ENCODE assay signal across 13 cellular contexts in the genomic region with DNA sequence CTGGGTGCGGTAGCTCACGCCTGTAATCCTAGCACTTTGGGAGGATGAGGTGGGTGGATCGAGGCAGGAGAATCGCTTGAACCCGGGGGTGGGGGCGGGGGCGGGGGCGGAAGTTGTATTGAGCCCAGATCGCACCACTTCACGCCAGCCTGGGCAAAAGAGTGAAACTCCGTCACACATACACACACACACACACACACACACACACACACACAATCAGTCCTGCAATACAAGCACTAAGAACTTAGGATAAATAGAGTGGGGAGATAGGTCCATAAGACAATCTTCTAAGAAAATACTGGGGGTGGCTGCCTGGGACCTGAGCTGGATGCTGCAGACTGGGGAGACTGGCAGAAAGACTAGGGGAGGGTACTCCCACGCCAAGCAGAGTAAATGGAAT. TPM values are rescaled to one million over a fixed set of nuclear protein-coding genes. Genes with fewer than 3 reads are reported as not detected.
DNase-seq lines count a peak whose midpoint lies in the region; ATAC-seq and TF ChIP-seq lines count a peak whose summit lies in the region.
"Had no signal": no experiment of that assay in that cellular context is flagged by ENCODE, and none has a peak within 500 bp of the region (broad histone marks: within the 10 kb centered on the region; RNA-seq: fewer than 3 reads in every experiment).

No MANE protein-coding gene starts in this region.

- H3K9me3 Mint-ChIP-seq in GM23338 (peaks cover 4% of the 10 kb centered on the region; the same call in 1 of the 3 replicates), nephron (no peaks in the 10 kb centered on the region), osteocyte (ENCODE audit: unreplicated experiment) (no peaks in the 10 kb centered on the region)
- H3K9me3 Mint-ChIP-seq in activated CD8-positive, alpha-beta T cell treated with anti-CD3 and anti-CD28 coated beads for 36 hours: no peaks in the 10 kb centered on the region
- H3K9me3 Mint-ChIP-seq: IgD-negative memory B cell had no signal

- H2BK12ac ChIP-seq in trophoblast cell (ENCODE audit: low read length): peak overlapping the region; percentile 47

- intact Hi-C loops in activated CD8-positive, alpha-beta T cell treated with anti-CD3 and anti-CD28 coated beads for 36 hours (cut with micrococcal nuclease): no loop called here

- H3K27ac ChIP-seq in GM23338 (ENCODE audit: low read depth) (no peak overlapping the region), trophoblast cell (ENCODE audit: low read depth, low read length) (no peak overlapping the region)

- H3K4me1 ChIP-seq in GM23338 (ENCODE audit: insufficient read depth): peaks cover 49% of the 10 kb centered on the region
- H3K4me1 ChIP-seq in trophoblast cell (ENCODE audit: control insufficient read depth in 1 of 2, insufficient read depth in 2 of 2, low read length in 2 of 2): peaks cover 16 to 25% of the 10 kb centered on the region in 2 experiments

- H3K9me3 ChIP-seq in trophoblast cell (ENCODE audit: insufficient read depth, low read depth, low read length): no peaks in the 10 kb centered on the region

- H3K4ac ChIP-seq in trophoblast cell (ENCODE audit: low read depth, low read length): no peak overlapping the region

- H3K27me3 Mint-ChIP-seq in GM23338 (ENCODE audit: insufficient read depth, low read depth, poor library complexity) (peaks cover 34% of the 10 kb centered on the region), nephron (ENCODE audit: low read depth) (peaks cover 5% of the 10 kb centered on the region), osteocyte (ENCODE audit: unreplicated experiment) (no peaks in the 10 kb centered on the region)
- H3K27me3 Mint-ChIP-seq in activated CD8-positive, alpha-beta T cell treated with anti-CD3 and anti-CD28 coated beads for 36 hours: peaks cover 8% of the 10 kb centered on the region

- H2AFZ ChIP-seq in GM23338 (no peak overlapping the region), trophoblast cell (ENCODE audit: insufficient read depth, low read length, poor library complexity) (no peak overlapping the region)

- CTCF ChIA-PET in activated CD8-positive, alpha-beta T cell treated with anti-CD3 and anti-CD28 coated beads for 36 hours (lab: Charles Lee): interaction anchor here (1.4 kb wide), 1 partner anchor 53 kb away, joined by 4 read pairs; no protein-coding TSS in a partner anchor

- H3K14ac ChIP-seq in trophoblast cell (ENCODE audit: low read length): no peak overlapping the region

- peaks cover 4% of the 10 kb centered on the region; the same call in 2 of the 3 replicates for H3K36me3 Mint-ChIP-seq in GM23338 (ENCODE audit: low read depth)
- peaks cover 4% of the 10 kb centered on the region for H3K36me3 Mint-ChIP-seq in nephron (ENCODE audit: low read depth)
- H3K36me3 Mint-ChIP-seq in osteocyte (ENCODE audit: unreplicated experiment): no peaks in the 10 kb centered on the region
- no peaks in the 10 kb centered on the region for H3K36me3 Mint-ChIP-seq in activated CD8-positive, alpha-beta T cell treated with anti-CD3 and anti-CD28 coated beads for 36 hours (ENCODE audit: low read depth)
- H3K36me3 Mint-ChIP-seq: CD4-positive, CD25-positive, alpha-beta regulatory T cell had no signal

- H3F3A ChIP-seq in GM23338 (replicated peaks; ENCODE audit: low read depth): no peaks in the 10 kb centered on the region; the same call in 1 of the 2 replicates

- H3K36me3 ChIP-seq in GM23338 (ENCODE audit: insufficient read depth): no peaks in the 10 kb centered on the region
- H3K36me3 ChIP-seq in trophoblast cell (ENCODE audit: control insufficient read depth in 1 of 2, insufficient read depth in 2 of 2, low read length in 2 of 2): no peaks in the 10 kb centered on the region

- no peak overlapping the region for H3K9ac ChIP-seq in trophoblast cell (ENCODE audit: low read length)

- H2BK120ac ChIP-seq in trophoblast cell (ENCODE audit: insufficient read depth, low read length, poor library complexity): no peak overlapping the region

- no peak for ATAC-seq in GM23338
- no peak for ATAC-seq in activated CD8-positive, alpha-beta T cell treated with anti-CD3 and anti-CD28 coated beads for 36 hours
- ATAC-seq: HCT116 had no signal

- POLR2A ChIA-PET in activated CD8-positive, alpha-beta T cell treated with anti-CD3 and anti-CD28 coated beads for 36 hours (lab: Charles Lee): no interaction called here

- H3K27me3 ChIP-seq in GM23338 (ENCODE audit: insufficient read depth) (peaks cover 20% of the 10 kb centered on the region), trophoblast cell (ENCODE audit: insufficient read depth, low read length) (no peaks in the 10 kb centered on the region)

- peak overlapping the region; percentile 70; the same call in 1 of the 2 replicates for H3K4me2 ChIP-seq in GM23338
- no peak overlapping the region for H3K4me2 ChIP-seq in trophoblast cell (ENCODE audit: low read length)

- H3K9me2 ChIP-seq in GM23338 (ENCODE audit: insufficient read depth): 0 out of 2 replicates have a peak, but pooled peaks cover 3% of the 10 kb centered on the region

- no peak overlapping the region for H4K91ac ChIP-seq in trophoblast cell (ENCODE audit: low read depth, low read length)

- peaks cover 16% of the 10 kb centered on the region for H3K79me1 ChIP-seq in trophoblast cell (ENCODE audit: low read length)

- H3K4me3 ChIP-seq in GM23338: peak overlapping the region; percentile 36; the same call in 1 of the 2 replicates
- no peak overlapping the region for H3K4me3 ChIP-seq in trophoblast cell (ENCODE audit: low read depth, low read length)

- peak overlapping the region; percentile 68 for H2AK5ac ChIP-seq in trophoblast cell (ENCODE audit: low read length)

- H3K4me1 Mint-ChIP-seq in GM23338 (peaks cover 51% of the 10 kb centered on the region), nephron (peaks cover 59% of the 10 kb centered on the region), osteocyte (ENCODE audit: unreplicated experiment) (peaks cover 29% of the 10 kb centered on the region)
- no peaks in the 10 kb centered on the region for H3K4me1 Mint-ChIP-seq in activated CD8-positive, alpha-beta T cell treated with anti-CD3 and anti-CD28 coated beads for 36 hours (ENCODE audit: low read depth)
- H3K4me1 Mint-ChIP-seq: CD4-positive, CD25-positive, alpha-beta regulatory T cell had no signal

- no peak for DNase-seq in GM23338 (ENCODE audit: low spot score)
- DNase-seq in ecto neural progenitor cell (ENCODE audit: low spot score): peak; percentile 44
- DNase-seq in trophoblast cell: no peak
- DNase-seq in osteocyte (ENCODE audit: extremely low spot score, unreplicated experiment): no peak
- DNase-seq in activated CD8-positive, alpha-beta T cell treated with anti-CD3 and anti-CD28 coated beads for 36 hours: no peak
- DNase-seq in 8988T: no peak
- DNase-seq in hypothalamus (lab: John Stamatoyannopoulos, UW): no peak
- DNase-seq: CD4-positive, CD25-positive, alpha-beta regulatory T cell; DMS79; KG1 had no signal

- H3K4me3 Mint-ChIP-seq in GM23338 (no peak overlapping the region; the same call in 2 of the 3 replicates), nephron (peak overlapping the region in 2 of 3 experiments; percentile 5 to 18), osteocyte (ENCODE audit: unreplicated experiment) (no peak overlapping the region)
- H3K4me3 Mint-ChIP-seq in activated CD8-positive, alpha-beta T cell treated with anti-CD3 and anti-CD28 coated beads for 36 hours: no peak overlapping the region
- H3K4me3 Mint-ChIP-seq: CD4-positive, CD25-positive, alpha-beta regulatory T cell had no signal

- H4K12ac ChIP-seq in trophoblast cell (ENCODE audit: low read depth, low read length): no peak overlapping the region

- no peak overlapping the region for H4K8ac ChIP-seq in trophoblast cell (ENCODE audit: low read depth, low read length)

- H3K79me2 ChIP-seq in GM23338 (replicated peaks; ENCODE audit: insufficient read depth) (no peaks in the 10 kb centered on the region), trophoblast cell (ENCODE audit: control insufficient read depth, insufficient read depth, low read length, poor library complexity) (no peaks in the 10 kb centered on the region)

- no CpG with 5 or more reads among the region's 12 CpGs for WGBS in trophoblast cell (ENCODE audit: extremely low coverage, insufficient coverage, insufficient read length)

- no peak overlapping the region for H3K23ac ChIP-seq in trophoblast cell (ENCODE audit: low read length)

- no peaks in the 10 kb centered on the region for H4K20me1 ChIP-seq in GM23338 (replicated peaks; ENCODE audit: insufficient read depth)

- no peak overlapping the region for H3K18ac ChIP-seq in trophoblast cell (ENCODE audit: low read length)

- TF ChIP-seq CTCF in GM23338 (conservative IDR thresholded peaks at IDR 0.05; ENCODE audit: low read depth in 2 of 2): no peak
- TF ChIP-seq CTCF in nephron (IDR thresholded peaks at IDR 0.05; ENCODE audit: unreplicated experiment in 3 of 3): no peak
- TF ChIP-seq CTCF in osteocyte (IDR thresholded peaks at IDR 0.05): no peak
- no peak for TF ChIP-seq CTCF in activated CD8-positive, alpha-beta T cell treated with anti-CD3 and anti-CD28 coated beads for 36 hours (IDR thresholded peaks at IDR 0.05)

- H3K27ac Mint-ChIP-seq in GM23338 (no peak overlapping the region), nephron (peak overlapping the region; percentile 78 to 97 (median 87)), osteocyte (ENCODE audit: unreplicated experiment) (no peak overlapping the region)
- H3K27ac Mint-ChIP-seq in activated CD8-positive, alpha-beta T cell treated with anti-CD3 and anti-CD28 coated beads for 36 hours: no peak overlapping the region

- no peak overlapping the region for H2BK5ac ChIP-seq in trophoblast cell (ENCODE audit: low read depth, low read length, poor library complexity)

TF ChIP-seq in GM23338, 12 proteins besides CTCF, POLR2A, EP300 and RAD21 (continues in another document):
- TF ChIP-seq JUNB (IDR thresholded peaks at IDR 0.05; ENCODE audit: unreplicated experiment) (no peak), ETS1 (IDR thresholded peaks at IDR 0.05) (no peak)

RNA-seq across cellular contexts. Expression of gene PKDCC, which starts 15.0 kb away (rescaled TPM):
- 32.8 and 44.8 TPM in 2 replicates for total RNA-seq in GM23338 (2014; rRNA removed; shearing (Covaris generic))
- 7.0 and 9.3 TPM in 2 replicates for polyA plus RNA-seq in GM23338 (2016; fragmentation: Nextera tagmentation; extraction: Ambion mirVana)
- polyA plus RNA-seq in trophoblast cell (2013): 35.3 and 39.5 TPM in 2 replicates
- 37.1 and 42.2 TPM in 2 replicates for total RNA-seq in osteocyte
- total RNA-seq in activated CD8-positive, alpha-beta T cell treated with anti-CD3 and anti-CD28 coated beads for 36 hours: not detected
- total RNA-seq: CD4-positive, CD25-positive, alpha-beta regulatory T cell had no signal
- polyA plus RNA-seq: CD4-positive, CD25-positive, alpha-beta regulatory T cell; IgD-negative memory B cell had no signal

Comparison
In these comparisons a context has a peak if more than half of its experiments do, and no peak if none do; other contexts are left out.
1. H3K27ac Mint-ChIP-seq: peak in nephron (3 of 3); none in GM23338 (single experiment), osteocyte (single experiment) and activated CD8-positive, alpha-beta T cell treated with anti-CD3 and anti-CD28 coated beads for 36 hours (single experiment).
2. H3K4me3 Mint-ChIP-seq: peak in nephron (2 of 3); none in GM23338 (single experiment), osteocyte (single experiment) and activated CD8-positive, alpha-beta T cell treated with anti-CD3 and anti-CD28 coated beads for 36 hours (single experiment).
3. RNA of gene PKDCC, which starts 15.0 kb away (total RNA-seq): 32.8 to 44.8 TPM in GM23338 and 37.1 to 42.2 TPM in osteocyte; not detected in activated CD8-positive, alpha-beta T cell treated with anti-CD3 and anti-CD28 coated beads for 36 hours; every median in the first group is over 10 times any median in the second.